8 cellular contexts compared by ENCODE assay signal in the genomic region with DNA sequence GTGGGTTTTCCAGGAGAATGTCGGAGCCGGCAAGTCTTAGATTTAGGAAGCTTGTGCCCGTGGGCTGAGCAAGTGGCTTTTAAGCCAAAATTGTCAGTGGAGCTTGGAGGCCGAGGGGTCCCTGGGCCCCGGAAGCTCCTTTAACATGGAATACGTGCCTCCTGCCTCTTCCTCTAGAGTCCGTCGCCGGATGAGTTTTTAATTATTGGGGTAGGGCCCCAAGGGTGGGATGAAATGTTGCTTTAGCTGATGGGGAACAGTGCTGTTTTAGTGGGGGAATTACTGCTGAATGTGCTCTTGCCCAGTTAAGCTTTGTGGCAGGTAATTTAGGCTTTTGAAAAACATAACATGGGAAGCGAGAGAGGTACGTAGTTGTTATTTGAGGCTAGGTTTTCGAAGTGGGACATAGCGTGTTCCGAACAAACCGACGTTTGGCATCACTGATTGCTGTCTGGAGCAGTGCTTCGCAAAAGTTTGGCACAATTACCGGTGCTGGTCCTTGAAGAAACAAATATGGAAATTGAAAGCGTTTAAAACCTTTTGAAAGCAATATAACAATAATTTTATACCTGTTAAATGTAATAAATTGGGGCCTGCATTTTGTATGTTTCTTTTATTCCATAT. TPM values are rescaled to one million over a fixed set of nuclear protein-coding genes. Genes with fewer than 3 reads are reported as not detected.
DNase-seq lines count a peak whose midpoint lies in the region; ATAC-seq, FAIRE-seq and TF ChIP-seq lines count a peak whose summit lies in the region.

No MANE protein-coding gene starts in this region.

- dilution Hi-C loops in keratinocyte (cut with MboI; ENCODE audit: extremely low pct_ligation_motif_present, low sequenced_read_pairs) = no loop called here

- peak; percentile 6 for ATAC-seq in HG02943 (IDR thresholded peaks at IDR 0.05; ENCODE audit: low read depth, unreplicated experiment)

- H3K9ac ChIP-seq in keratinocyte (ENCODE audit: control insufficient read depth, extremely low read depth, insufficient read depth, low read length) = peak overlapping the region; percentile 100
- peak overlapping the region; percentile 99 to 100 for H3K9ac ChIP-seq in stomach smooth muscle (ENCODE audit: low read length in 2 of 2)

- peaks cover 0 to 1% (median 0%) of the 10 kb centered on the region in 5 donors for H3K9me3 Mint-ChIP-seq in CD8-positive, alpha-beta memory T cell

- peaks cover 4 to 57% (median 21%) of the 10 kb centered on the region in 3 donors for H3K36me3 Mint-ChIP-seq in CD8-positive, alpha-beta memory T cell

- TF ChIP-seq CTCF in astrocyte of the cerebellum (IDR thresholded peaks at IDR 0.05; ENCODE audit: low read depth, low read length, missing control alignments) = no peak
- TF ChIP-seq CTCF in keratinocyte (optimal IDR thresholded peaks at IDR 0.05 in 1 of 3, IDR thresholded peaks at IDR 0.05 in 1 of 3, conservative IDR thresholded peaks at IDR 0.05 in 1 of 3; ENCODE audit: extremely low read depth in 1 of 3, insufficient read depth in 2 of 3, low read length in 3 of 3) = no peak

- H3K4me2 ChIP-seq in keratinocyte (ENCODE audit: control insufficient read depth, extremely low read depth, insufficient read depth, low read depth, low read length) = peak overlapping the region; percentile 90

- H3K27ac ChIP-seq in CD8-positive, alpha-beta memory T cell (ENCODE audit: low read depth, low read length) = peak overlapping the region; percentile 90
- H3K27ac ChIP-seq in keratinocyte (ENCODE audit: control insufficient read depth, insufficient read depth, low read length) (peak overlapping the region; percentile 98), stomach smooth muscle (ENCODE audit: low read length) (peak overlapping the region; percentile 96)

- POLR2A ChIA-PET in CD8-positive, alpha-beta memory T cell (lab: Charles Lee) = interaction anchor here (0.6 to 2.3 kb wide), 7 partner anchors 10 to 1811 kb away, joined by 3 to 40 read pairs (median 3); a partner anchor contains a TSS

- peaks cover 58% of the 10 kb centered on the region for H3K79me2 ChIP-seq in keratinocyte (ENCODE audit: control insufficient read depth, insufficient read depth, low read length)

- H3K4me1 ChIP-seq in CD8-positive, alpha-beta memory T cell (ENCODE audit: insufficient read depth, low read length) = peaks cover 49% of the 10 kb centered on the region
- H3K4me1 ChIP-seq in keratinocyte (ENCODE audit: control insufficient read depth, extremely low read depth, insufficient read depth, low read length) (peaks cover 21% of the 10 kb centered on the region), stomach smooth muscle (ENCODE audit: control insufficient read depth, insufficient read depth, low read length) (peaks cover 16% of the 10 kb centered on the region)

- CTCF ChIA-PET in CD8-positive, alpha-beta memory T cell (lab: Charles Lee) = interaction anchor here (0.9 to 2.4 kb wide), 24 partner anchors 9 to 752 kb away, joined by 3 to 27 read pairs (median 4); a partner anchor contains a TSS

- no peaks in the 10 kb centered on the region for H3K9me3 ChIP-seq in CD8-positive, alpha-beta memory T cell (ENCODE audit: low read length)
- H3K9me3 ChIP-seq in keratinocyte (ENCODE audit: control insufficient read depth, low read depth, low read length) (no peaks in the 10 kb centered on the region), stomach smooth muscle (ENCODE audit: control insufficient read depth in 2 of 2, low read length in 2 of 2) (no peaks in the 10 kb centered on the region)

- H3K27ac Mint-ChIP-seq in CD8-positive, alpha-beta memory T cell = peak overlapping the region; percentile 94 to 100 (median 98)

- H3K9me1 ChIP-seq in keratinocyte (ENCODE audit: control insufficient read depth, extremely low read depth, insufficient read depth, low read length) = no peaks in the 10 kb centered on the region

- in situ Hi-C loops in astrocyte of the cerebellum (cut with HindIII; ENCODE audit: low sequenced_read_pairs) = no loop called here

- no peak for FAIRE-seq in keratinocyte (lab: Jason Lieb, UNC)

- peaks cover 22% of the 10 kb centered on the region for H4K20me1 ChIP-seq in keratinocyte (ENCODE audit: control insufficient read depth, extremely low read depth, insufficient read depth, low read length)

- H3K36me3 ChIP-seq in CD8-positive, alpha-beta memory T cell (ENCODE audit: insufficient read depth, low read length) = peaks cover 37% of the 10 kb centered on the region
- H3K36me3 ChIP-seq in keratinocyte (ENCODE audit: control insufficient read depth in 2 of 2, extremely low read depth in 1 of 2, insufficient read depth in 2 of 2, low read length in 2 of 2) = peaks cover 15 to 16% of the 10 kb centered on the region in 2 experiments
- H3K36me3 ChIP-seq in stomach smooth muscle (ENCODE audit: control insufficient read depth in 2 of 2, insufficient read depth in 2 of 2, low read length in 2 of 2) = peaks cover 16 to 23% of the 10 kb centered on the region in 2 donors

- H3K4me1 Mint-ChIP-seq in CD8-positive, alpha-beta memory T cell = peaks cover 52 to 63% (median 56%) of the 10 kb centered on the region in 3 donors

- H3K27me3 Mint-ChIP-seq in CD8-positive, alpha-beta memory T cell = peaks cover 0 to 2% of the 10 kb centered on the region in 2 donors

- H3K27me3 ChIP-seq in CD8-positive, alpha-beta memory T cell (ENCODE audit: insufficient read depth, low read length, poor library complexity, severe bottlenecking) = no peaks in the 10 kb centered on the region
- H3K27me3 ChIP-seq in keratinocyte (ENCODE audit: control insufficient read depth, extremely low read depth, insufficient read depth, low read length) (no peaks in the 10 kb centered on the region), stomach smooth muscle (ENCODE audit: control insufficient read depth in 1 of 2, insufficient read depth in 2 of 2, low read length in 2 of 2) (no peaks in the 10 kb centered on the region)

- no peak for DNase-seq in CD8-positive, alpha-beta memory T cell
- DNase-seq in astrocyte of the cerebellum (ENCODE audit: low read depth) (no peak), keratinocyte (ENCODE audit: low read depth, low spot score) (no peak), DMS79 treated with DMSO at 0.1 percent for 48 hours (lab: John Stamatoyannopoulos, UW) (no peak), SHP77 treated with DMSO at 0.1 percent for 48 hours (lab: John Stamatoyannopoulos, UW) (no peak), NCI-H2029 (lab: John Stamatoyannopoulos, UW) (no peak)

- H2AFZ ChIP-seq in keratinocyte (ENCODE audit: control insufficient read depth, low read length) = no peak overlapping the region

- H3K4me3 ChIP-seq in CD8-positive, alpha-beta memory T cell (ENCODE audit: low read length) = peak overlapping the region; percentile 69
- peak overlapping the region; percentile 99 for H3K4me3 ChIP-seq in astrocyte of the cerebellum (ENCODE audit: low read depth, low read length)
- peak overlapping the region; percentile 98 to 100 (median 99) for H3K4me3 ChIP-seq in keratinocyte (ENCODE audit: control insufficient read depth in 2 of 3, extremely low read depth in 1 of 3, insufficient read depth in 2 of 3, low read depth in 1 of 3, low read length in 3 of 3)
- peak overlapping the region; percentile 100 for H3K4me3 ChIP-seq in stomach smooth muscle (ENCODE audit: low read length in 2 of 2)

- peak overlapping the region; percentile 93 to 99 (median 98) for H3K4me3 Mint-ChIP-seq in CD8-positive, alpha-beta memory T cell

RNA-seq across cellular contexts. Expression of a gene that starts 0.8 kb away (rescaled TPM):
- 1,000 to 10,000 TPM; 1,428 to 1,468 TPM for total RNA-seq in CD8-positive, alpha-beta memory T cell
- 2,256 TPM for polyA plus RNA-seq in CD8-positive, alpha-beta memory T cell
- polyA plus RNA-seq in keratinocyte = 1,742 to 2,236 TPM (median 1,934 TPM) in 3 replicates
- polyA plus RNA-seq in keratinocyte (2011; ENCODE audit: low read depth) = 3,127 TPM
- 1,592 and 2,141 TPM in 2 replicates for polyA plus RNA-seq in keratinocyte (2011; cell fraction: cytosol; rRNA removed)
- 469 and 669 TPM in 2 replicates for polyA plus RNA-seq in keratinocyte (2011; cell fraction: nucleus; rRNA removed)
- polyA plus RNA-seq in keratinocyte (2012; ENCODE audit: low replicate concordance) = 2,418 and 2,706 TPM in 2 replicates
- polyA minus RNA-seq in keratinocyte = 874 to 1,241 TPM (median 1,194 TPM) in 3 replicates
- 704 TPM for polyA minus RNA-seq in keratinocyte (2011; cell fraction: cytosol; rRNA and poly(A)+ RNA removed)
- 151 and 221 TPM in 2 replicates for polyA minus RNA-seq in keratinocyte (2011; cell fraction: nucleus; rRNA and poly(A)+ RNA removed)

RNA-seq across cellular contexts. Expression of a gene that starts 47.7 kb away (rescaled TPM):
- total RNA-seq in CD8-positive, alpha-beta memory T cell = 10 to 100 TPM; 27.4 to 27.7 TPM
- polyA plus RNA-seq in CD8-positive, alpha-beta memory T cell = 0.10 TPM
- polyA plus RNA-seq in keratinocyte = 11.2 to 25.4 TPM (median 23.2 TPM) in 3 replicates
- polyA plus RNA-seq in keratinocyte (2011; ENCODE audit: low read depth) = 231 TPM
- polyA plus RNA-seq in keratinocyte (2011; cell fraction: cytosol; rRNA removed) = 12.5 and 18.7 TPM in 2 replicates
- 17.6 and 22.9 TPM in 2 replicates for polyA plus RNA-seq in keratinocyte (2011; cell fraction: nucleus; rRNA removed)
- polyA plus RNA-seq in keratinocyte (2012; ENCODE audit: low replicate concordance) = 8.4 and 23.4 TPM in 2 replicates
- polyA minus RNA-seq in keratinocyte = 7.9 to 28.7 TPM (median 10.5 TPM) in 3 replicates
- 54.3 TPM for polyA minus RNA-seq in keratinocyte (2011; cell fraction: cytosol; rRNA and poly(A)+ RNA removed)
- polyA minus RNA-seq in keratinocyte (2011; cell fraction: nucleus; rRNA and poly(A)+ RNA removed) = 36.1 and 68.0 TPM in 2 replicates
